Comparison of ENCODE assay signal across 6 cellular contexts in the genomic region with DNA sequence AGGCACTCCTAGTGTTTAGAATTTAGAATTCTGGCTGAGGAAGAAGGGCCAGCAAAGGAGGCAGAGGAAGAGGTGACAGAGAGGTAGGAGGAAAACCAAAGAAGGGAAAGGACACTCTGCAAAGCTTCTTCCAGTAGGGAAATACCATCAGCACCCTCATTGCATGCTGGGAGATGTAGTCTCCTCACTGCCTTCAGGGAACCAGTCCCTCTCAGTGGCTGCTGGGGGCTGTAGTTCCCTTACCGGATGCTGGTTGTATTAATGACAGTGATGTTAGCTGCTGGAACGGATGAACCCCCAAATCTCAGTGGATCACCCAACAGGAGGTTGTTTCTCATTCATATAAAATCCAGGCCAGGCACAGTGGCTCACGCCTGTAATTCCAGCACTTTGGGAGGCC. TPM values are rescaled to one million over a fixed set of nuclear protein-coding genes. Genes with fewer than 3 reads are reported as not detected.
DNase-seq lines count a peak whose midpoint lies in the region; ATAC-seq, FAIRE-seq and TF ChIP-seq lines count a peak whose summit lies in the region.

No MANE protein-coding gene starts in this region.

- intact Hi-C loops in heart left ventricle (cut with DNase I) (no loop called here), left ventricle myocardium inferior (cut with micrococcal nuclease) (no loop called here), mammary epithelial cell (cut with micrococcal nuclease) (no loop called here), pancreas (cut with DNase I) (no loop called here)

- H3K9me3 ChIP-seq in heart left ventricle (no peaks in the 10 kb centered on the region), left ventricle myocardium inferior (replicated peaks) (no peaks in the 10 kb centered on the region), mammary epithelial cell (replicated peaks; ENCODE audit: insufficient read depth, low read length) (no peaks in the 10 kb centered on the region), pancreas (no peaks in the 10 kb centered on the region)

- H3K27me3 ChIP-seq in heart left ventricle (peaks cover 0 to 11% (median 0%) of the 10 kb centered on the region in 9 donors), left ventricle myocardium inferior (ENCODE audit: low read depth) (peaks cover 24% of the 10 kb centered on the region), mammary epithelial cell (ENCODE audit: insufficient read depth, low read length) (no peaks in the 10 kb centered on the region), pancreas (peaks cover 0 to 5% (median 0%) of the 10 kb centered on the region in 4 donors)

- FAIRE-seq in pancreas (lab: Jason Lieb, UNC) = no peak

- H2AFZ ChIP-seq in mammary epithelial cell (ENCODE audit: low read depth, low read length) = peak overlapping the region; percentile 10

- H3K36me3 ChIP-seq in heart left ventricle = no peaks in the 10 kb centered on the region
- no peaks in the 10 kb centered on the region for H3K36me3 ChIP-seq in left ventricle myocardium inferior
- H3K36me3 ChIP-seq in mammary epithelial cell (ENCODE audit: insufficient read depth, low read length) = no peaks in the 10 kb centered on the region
- H3K36me3 ChIP-seq in pancreas = no peaks in the 10 kb centered on the region

- in situ Hi-C loops in mammary epithelial cell (cut with MboI; ENCODE audit: low sequenced_read_pairs in 2 of 2) = no loop called here

- peak in 3 of 4 donors; percentile 45 to 65 (median 62) for ATAC-seq in heart left ventricle
- ATAC-seq in pancreas = peak in 3 of 4 donors; percentile 45 to 57 (median 57)

- CTCF ChIA-PET in mammary epithelial cell (lab: Charles Lee; ENCODE audit: low non-redundant PET) = no interaction called here

- DNase-seq in heart left ventricle (peak in 2 of 5 donors; percentile 48 to 58), left ventricle myocardium inferior (no peak), NCI-H510A (lab: John Stamatoyannopoulos, UW) (peak; percentile 22), mammary epithelial cell (peak; percentile 54), pancreas (no peak), NCI-H774 (lab: John Stamatoyannopoulos, UW) (no peak)

- no peaks in the 10 kb centered on the region for H3K79me2 ChIP-seq in mammary epithelial cell (ENCODE audit: insufficient read depth, low read length)

- H3K4me3 ChIP-seq in heart left ventricle (no peak overlapping the region), left ventricle myocardium inferior (no peak overlapping the region), mammary epithelial cell (replicated peaks in 1 of 3; ENCODE audit: insufficient read depth in 1 of 3, low read depth in 2 of 3, low read length in 3 of 3) (no peak overlapping the region), pancreas (no peak overlapping the region)

- BruUV-seq in mammary epithelial cell (replicated peaks; lab: Mats Ljungman, UMichigan) = no TSS peak

- H3K4me1 ChIP-seq in heart left ventricle = peaks cover 0 to 18% (median 0%) of the 10 kb centered on the region in 12 donors
- H3K4me1 ChIP-seq in left ventricle myocardium inferior = peaks cover 4% of the 10 kb centered on the region
- no peaks in the 10 kb centered on the region for H3K4me1 ChIP-seq in mammary epithelial cell (ENCODE audit: insufficient read depth, low read length)
- no peaks in the 10 kb centered on the region for H3K4me1 ChIP-seq in pancreas

- no peak overlapping the region for H3K4me2 ChIP-seq in mammary epithelial cell (ENCODE audit: insufficient read depth, low read depth, low read length)

- H3K9ac ChIP-seq in mammary epithelial cell (ENCODE audit: insufficient read depth, low read length) = no peak overlapping the region

- H3K27ac ChIP-seq in heart left ventricle (no peak overlapping the region), left ventricle myocardium inferior (replicated peaks) (no peak overlapping the region), mammary epithelial cell (ENCODE audit: insufficient read depth, low read depth, low read length) (no peak overlapping the region), pancreas (no peak overlapping the region)

- no peak for TF ChIP-seq CTCF in heart left ventricle (IDR thresholded peaks at IDR 0.05)
- TF ChIP-seq CTCF in left ventricle myocardium inferior (IDR thresholded peaks at IDR 0.05; ENCODE audit: borderline replicate concordance) = no peak
- TF ChIP-seq CTCF in mammary epithelial cell (conservative IDR thresholded peaks at IDR 0.05 in 1 of 2, IDR thresholded peaks at IDR 0.05 in 1 of 2; ENCODE audit: extremely low read depth in 1 of 2, insufficient read depth in 1 of 2, low read depth in 1 of 2, low read length in 2 of 2) = no peak
- no peak for TF ChIP-seq CTCF in pancreas (IDR thresholded peaks at IDR 0.05)

- TF ChIP-seq POLR2A in heart left ventricle (IDR thresholded peaks at IDR 0.05) = no peak

- 25 to 40% (median 32%) methylated on average over 3 of the region's 3 CpGs for WGBS in heart left ventricle, 4 donors
- 54% methylated on average over 3 of the region's 3 CpGs for WGBS in mammary epithelial cell (ENCODE audit: low coverage, missing lambda C conversion rate)
- WGBS in pancreas, 2 donors = 54 to 71% methylated on average over 3 of the region's 3 CpGs

- H4K20me1 ChIP-seq in mammary epithelial cell (ENCODE audit: insufficient read depth, low read length) = no peaks in the 10 kb centered on the region

- dilution Hi-C loops in mammary epithelial cell (cut with HindIII; ENCODE audit: low sequenced_read_pairs) = loop anchor here (5.0 kb wide), 2 partner anchors 39 to 71 kb away; no protein-coding TSS in a partner anchor

RNA-seq across cellular contexts. Expression of a gene that starts 10.1 kb away (rescaled TPM):
- 1 to 10 TPM in 1 of 9 donors, under 1 TPM in 8; 0.14 to 1.6 (median 0.19) TPM for total RNA-seq in heart left ventricle
- under 1 TPM; 0.15 to 0.25 TPM for polyA plus RNA-seq in heart left ventricle
- 0.30 TPM for total RNA-seq in left ventricle myocardium inferior
- under 1 TPM; 0.17 to 0.21 TPM for total RNA-seq in mammary epithelial cell
- 0.05 TPM for polyA plus RNA-seq in mammary epithelial cell
- polyA minus RNA-seq in mammary epithelial cell = 0.21 TPM
- under 1 TPM in 5 of 6 donors, not detected in 1; 0.04 to 0.66 (median 0.26) TPM for total RNA-seq in pancreas
- polyA plus RNA-seq in pancreas = under 1 TPM; 0.19 TPM

RNA-seq across cellular contexts. Expression of a gene that starts 12.3 kb away (rescaled TPM):
- total RNA-seq in heart left ventricle (100 to 1,000 TPM in 1 of 9 donors, 10 to 100 TPM in 8; 64.5 to 109 (median 79.1) TPM), left ventricle myocardium inferior (68.4 TPM), mammary epithelial cell (100 to 1,000 TPM in 1 of 2 donors, 10 to 100 TPM in 1; 73.2 to 171 TPM), pancreas (10 to 100 TPM; 58.7 to 99.0 (median 77.0) TPM)
- polyA plus RNA-seq in heart left ventricle (100 to 1,000 TPM in 1 of 2 donors, 10 to 100 TPM in 1; 60.0 to 113 TPM), mammary epithelial cell (112 TPM), pancreas (100 to 1,000 TPM in 1 of 2 donors, 10 to 100 TPM in 1; 85.4 to 113 TPM)
- 262 TPM for polyA minus RNA-seq in mammary epithelial cell

RNA-seq across cellular contexts. Expression of a gene that starts 39.4 kb away (rescaled TPM):
- total RNA-seq in heart left ventricle (not detected), left ventricle myocardium inferior (not detected), mammary epithelial cell (not detected), pancreas (1 to 10 TPM in 1 of 6 donors, under 1 TPM in 3, not detected in 2; 0.19 to 1.1 (median 0.25) TPM)
- polyA plus RNA-seq in heart left ventricle (not detected), mammary epithelial cell (not detected), pancreas (10 to 100 TPM in 1 of 2 donors, under 1 TPM in 1; 0.91 to 16.4 TPM)
- not detected for polyA minus RNA-seq in mammary epithelial cell

RNA-seq across cellular contexts. Expression of a gene that starts 39.9 kb away (rescaled TPM):
- total RNA-seq in heart left ventricle = 10 to 100 TPM; 28.3 to 96.1 (median 66.2) TPM
- 10 to 100 TPM; 12.9 to 41.0 TPM for polyA plus RNA-seq in heart left ventricle
- total RNA-seq in left ventricle myocardium inferior = 108 TPM
- total RNA-seq in mammary epithelial cell = 1 to 10 TPM; 4.5 to 9.0 TPM
- 5.6 TPM for polyA plus RNA-seq in mammary epithelial cell
- polyA minus RNA-seq in mammary epithelial cell = 5.6 TPM
- total RNA-seq in pancreas = 1 to 10 TPM; 3.3 to 7.3 (median 4.4) TPM
- polyA plus RNA-seq in pancreas = 10 to 100 TPM in 1 of 2 donors, 1 to 10 TPM in 1; 8.0 to 11.2 TPM

RNA-seq across cellular contexts. Expression of a gene that starts 42.2 kb away (rescaled TPM):
- total RNA-seq in heart left ventricle (10 to 100 TPM; 13.9 to 24.7 (median 19.0) TPM), left ventricle myocardium inferior (17.0 TPM), mammary epithelial cell (10 to 100 TPM; 35.3 to 45.9 TPM), pancreas (10 to 100 TPM; 13.0 to 23.1 (median 18.2) TPM)
- polyA plus RNA-seq in heart left ventricle (10 to 100 TPM in 1 of 2 donors, 1 to 10 TPM in 1; 5.1 to 35.4 TPM), mammary epithelial cell (32.1 TPM), pancreas (10 to 100 TPM in 1 of 2 donors, 1 to 10 TPM in 1; 8.6 to 10.2 TPM)
- polyA minus RNA-seq in mammary epithelial cell = 15.8 TPM

Comparison
In these comparisons a context has a peak if more than half of its experiments do, and no peak if none do; other contexts are left out.
1. DNase-seq: peak in NCI-H510A (single experiment) and mammary epithelial cell (single experiment); none in left ventricle myocardium inferior (single experiment), pancreas (0 of 6) and NCI-H774 (single experiment).